Comparison of ENCODE assay signal across 10 cellular contexts in the genomic region with DNA sequence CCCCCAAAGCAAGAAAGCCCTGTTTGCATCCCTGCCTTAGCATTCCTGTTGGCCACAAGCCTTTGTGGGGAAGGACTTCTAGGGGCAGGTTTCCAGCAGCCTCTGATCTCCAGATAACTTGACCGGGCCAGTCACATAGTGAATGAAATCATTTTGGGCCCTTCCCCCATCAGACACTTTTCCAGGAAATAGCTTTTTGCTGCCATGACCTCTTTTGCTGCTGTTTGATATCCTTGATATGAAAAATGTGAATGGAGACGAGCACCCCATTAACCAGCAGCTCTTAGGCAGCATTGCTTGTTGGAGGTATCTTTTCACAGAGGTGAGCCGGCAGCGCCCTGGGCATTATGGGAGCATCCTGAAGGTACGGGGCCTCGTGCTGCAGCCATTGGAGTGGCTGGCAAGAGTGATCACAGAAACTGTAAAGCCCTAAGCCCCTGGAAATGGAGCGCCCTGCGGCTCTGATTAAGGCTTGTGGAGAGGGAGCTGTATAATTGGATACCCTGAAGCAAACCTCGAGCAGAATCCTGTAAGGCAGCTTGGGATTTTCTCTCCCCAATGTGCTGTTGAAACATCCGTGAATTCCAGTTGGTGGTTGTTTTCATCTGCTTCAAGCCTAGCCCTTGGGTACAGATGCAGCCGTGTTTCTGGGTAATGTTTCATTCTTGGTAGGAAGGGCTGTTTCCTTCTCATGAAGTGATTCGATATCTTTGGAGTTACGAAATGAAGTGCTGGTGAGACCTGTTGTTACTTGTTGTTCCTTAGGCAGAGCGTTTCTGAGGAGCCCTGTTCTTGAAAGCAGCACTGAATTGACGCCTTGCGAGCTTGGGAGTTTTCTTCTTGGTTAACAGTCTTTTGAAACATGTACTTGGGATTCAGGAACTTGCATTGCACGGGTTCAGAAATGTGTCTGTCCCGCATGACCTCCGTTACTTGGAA.
DNase-seq lines count a peak whose midpoint lies in the region; ATAC-seq and TF ChIP-seq lines count a peak whose summit lies in the region.
"Had no signal": no experiment of that assay in that cellular context is flagged by ENCODE, and none has a peak within 500 bp of the region (broad histone marks: within the 10 kb centered on the region; RNA-seq: fewer than 3 reads in every experiment).

No MANE protein-coding gene starts in this region.

- H3K27ac ChIP-seq in uterus = peak overlapping the region; percentile 0 to 33
- H3K27ac ChIP-seq: C4-2B had no signal

- no peaks in the 10 kb centered on the region for H3K9me3 ChIP-seq in uterus

- in situ Hi-C loops in astrocyte of the spinal cord (cut with HindIII; ENCODE audit: low sequenced_read_pairs) = no loop called here

- DNase-seq in SIG-M5 treated with dmso at 0.1 percent for 504 hours (lab: John Stamatoyannopoulos, UW; ENCODE audit: unreplicated experiment) (peak; percentile 73), SIG-M5 (lab: John Stamatoyannopoulos, UW) (no peak), astrocyte of the spinal cord (ENCODE audit: low read depth, low spot score) (peak; percentile 31), islet precursor cell (peak; percentile 84), uterus (peak in 1 of 2 donors; percentile 23), D341Med (ENCODE audit: low spot score) (no peak), NCI-H510A treated with DMSO at 0.1 percent for 48 hours (lab: John Stamatoyannopoulos, UW) (no peak)
- DNase-seq: NCI-H2081 had no signal

- no peaks in the 10 kb centered on the region for H3K36me3 ChIP-seq in uterus

- intact Hi-C loops in uterus (cut with DNase I; ENCODE audit: low total_unique reads) = no loop called here

- TF ChIP-seq POLR2A in uterus (IDR thresholded peaks at IDR 0.05) = no peak

- TF ChIP-seq CTCF in astrocyte of the spinal cord (IDR thresholded peaks at IDR 0.05; ENCODE audit: low read depth, low read length) (no peak), uterus (IDR thresholded peaks at IDR 0.05) (no peak)

- H3K4me1 ChIP-seq in uterus = no peaks in the 10 kb centered on the region

- no peaks in the 10 kb centered on the region for H3K27me3 ChIP-seq in uterus

- H3K4me3 ChIP-seq in astrocyte of the spinal cord (ENCODE audit: low read depth, low read length) = no peak overlapping the region
- no peak overlapping the region for H3K4me3 ChIP-seq in uterus

- no peak for ATAC-seq in GM21717 (IDR thresholded peaks at IDR 0.05; ENCODE audit: unreplicated experiment)

Comparison
In these comparisons a context has a peak if more than half of its experiments do, and no peak if none do; other contexts are left out.
1. DNase-seq: peak in SIG-M5 treated with dmso at 0.1 percent for 504 hours (single experiment), astrocyte of the spinal cord (single experiment) and islet precursor cell (single experiment); none in SIG-M5 (single experiment), D341Med (single experiment) and NCI-H510A treated with DMSO at 0.1 percent for 48 hours (single experiment).